Comparison of ENCODE assay signal across 26 cellular contexts in the genomic region with DNA sequence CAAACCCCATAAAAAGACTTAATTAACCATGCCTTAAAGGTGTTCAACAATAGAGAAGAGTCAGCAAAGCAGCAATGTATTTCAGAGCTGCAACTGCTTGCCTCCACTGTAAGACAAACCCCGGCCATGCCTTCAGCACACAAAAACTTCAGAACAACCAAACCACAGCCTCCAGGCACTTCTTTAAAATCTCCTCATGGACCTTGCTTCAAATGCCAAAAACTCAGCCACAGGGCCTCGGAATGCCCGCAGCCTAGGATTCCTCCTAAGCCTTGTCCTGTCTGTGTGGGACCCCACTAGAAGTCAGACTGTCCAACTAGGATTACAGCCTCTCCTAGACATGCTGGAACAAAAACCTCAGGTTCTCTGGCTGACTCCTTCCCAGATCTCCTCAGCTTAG.
"Had no signal": no experiment of that assay in that cellular context is flagged by ENCODE, and none has a peak within 500 bp of the region (broad histone marks: within the 10 kb centered on the region; RNA-seq: fewer than 3 reads in every experiment).

No MANE protein-coding gene starts in this region.

- H3K27me3 ChIP-seq: gastroesophageal sphincter, heart left ventricle, hepatocyte, ovary, sigmoid colon, thyroid gland had no signal

- H3K9me3 ChIP-seq: ovary, psoas muscle, thyroid gland had no signal

- H3K4me1 Mint-ChIP-seq: naive thymus-derived CD8-positive, alpha-beta T cell; stimulated activated naive CD8-positive, alpha-beta T cell treated with anti-CD3 and anti-CD28 coated beads, Interleukin-15, amount 100 ng/mL, for 72 hours had no signal

- H3K4me1 ChIP-seq: gastroesophageal sphincter, heart left ventricle, psoas muscle, sigmoid colon, thyroid gland had no signal

- H3K4me3 ChIP-seq: coronary artery, gastroesophageal sphincter, heart left ventricle, hepatocyte, lung, ovary, psoas muscle, sigmoid colon, skin epidermis, thyroid gland had no signal

- H3K4me2 ChIP-seq: hepatocyte had no signal

- H3K79me2 ChIP-seq: hepatocyte had no signal

- DNase-seq: dermis blood vessel endothelial cell; effector memory CD8-positive, alpha-beta T cell; heart left ventricle; kidney; mesendoderm; midbrain; naive thymus-derived CD8-positive, alpha-beta T cell; nephron progenitor cell; occipital lobe; ovary; posterior cingulate gyrus; psoas muscle; right cardiac atrium; sigmoid colon; stimulated activated CD4-positive, alpha-beta T cell treated with anti-CD3 and anti-CD28 coated beads, Interleukin-15, amount 100 ng/mL, for 24 hours; stimulated activated CD4-positive, alpha-beta T cell treated with anti-CD3 and anti-CD28 coated beads, Interleukin-2, amount 100 ng/mL, for 48 hours; stimulated activated CD8-positive, alpha-beta memory T cell treated with anti-CD3 and anti-CD28 coated beads, Interleukin-4, amount 100 ng/mL, for 48 hours; stimulated activated naive CD4-positive, alpha-beta T cell; stimulated activated naive CD8-positive, alpha-beta T cell treated with anti-CD3 and anti-CD28 coated beads, Interleukin-15, amount 100 ng/mL, for 72 hours; thyroid gland had no signal

- H3K4me3 Mint-ChIP-seq: effector memory CD8-positive, alpha-beta T cell; naive thymus-derived CD8-positive, alpha-beta T cell; nephron progenitor cell; stimulated activated naive CD8-positive, alpha-beta T cell treated with anti-CD3 and anti-CD28 coated beads, Interleukin-15, amount 100 ng/mL, for 72 hours; type B pancreatic cell had no signal

- H3K9me3 Mint-ChIP-seq: effector memory CD8-positive, alpha-beta T cell had no signal

- H3K27ac ChIP-seq: coronary artery, gastroesophageal sphincter, heart left ventricle, hepatocyte, ovary, psoas muscle, sigmoid colon, skin epidermis, thyroid gland had no signal

- H3K27me3 Mint-ChIP-seq: stimulated activated naive CD8-positive, alpha-beta T cell treated with anti-CD3 and anti-CD28 coated beads, Interleukin-15, amount 100 ng/mL, for 72 hours; type B pancreatic cell had no signal

- H2AFZ ChIP-seq: hepatocyte had no signal

- H3K27ac Mint-ChIP-seq: effector memory CD8-positive, alpha-beta T cell; naive thymus-derived CD8-positive, alpha-beta T cell; nephron progenitor cell; stimulated activated naive CD8-positive, alpha-beta T cell treated with anti-CD3 and anti-CD28 coated beads, Interleukin-15, amount 100 ng/mL, for 72 hours; type B pancreatic cell had no signal

- H3K36me3 ChIP-seq: gastroesophageal sphincter, heart left ventricle, ovary, sigmoid colon, thyroid gland had no signal
